ENCODE assay signal across 16 cellular contexts in the genomic region with DNA sequence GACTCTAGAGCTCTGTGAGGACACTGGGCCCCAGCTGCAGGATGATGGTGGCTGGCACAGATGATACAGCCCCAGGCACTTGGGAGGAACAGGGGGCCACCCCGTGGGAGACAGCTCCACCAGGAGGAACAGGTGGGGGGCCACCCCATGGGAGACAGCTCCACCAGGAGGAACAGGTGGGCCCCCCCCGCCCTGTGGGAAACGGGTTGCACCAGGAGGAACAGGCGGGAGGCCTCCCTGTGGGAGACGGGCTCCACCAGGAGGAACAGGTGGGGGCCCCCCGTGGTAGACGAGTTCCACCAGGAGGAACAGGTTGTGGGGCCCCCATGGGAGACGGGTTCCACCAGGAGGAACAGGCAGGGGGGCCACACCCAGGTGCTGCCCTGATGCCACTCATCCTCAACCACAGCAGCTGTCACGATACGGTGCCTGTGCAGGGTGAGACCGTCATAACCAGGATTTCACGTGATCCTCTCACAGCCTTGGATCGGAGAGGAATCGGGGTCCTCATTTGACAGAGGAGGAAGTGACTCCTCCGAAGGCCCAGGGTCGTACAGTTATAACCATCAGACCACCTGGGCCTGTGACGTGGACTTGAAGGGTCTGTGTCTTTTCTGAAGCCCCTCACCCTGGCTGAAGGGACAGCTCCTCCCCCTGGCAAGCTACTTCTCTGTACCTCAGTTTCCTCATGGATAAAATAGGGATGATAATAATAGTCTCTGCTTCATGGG. TPM values are rescaled to one million over a fixed set of nuclear protein-coding genes. Genes with fewer than 3 reads are reported as not detected.
DNase-seq lines count a peak whose midpoint lies in the region; ATAC-seq and TF ChIP-seq lines count a peak whose summit lies in the region.
"Had no signal": no experiment of that assay in that cellular context is flagged by ENCODE, and none has a peak within 500 bp of the region (broad histone marks: within the 10 kb centered on the region; RNA-seq: fewer than 3 reads in every experiment).

No MANE protein-coding gene starts in this region.

- no peaks in the 10 kb centered on the region for H3K27me3 ChIP-seq in SJCRH30
- H3K27me3 ChIP-seq in neural cell (ENCODE audit: insufficient read depth, low read depth, low read length): no peaks in the 10 kb centered on the region
- no peaks in the 10 kb centered on the region for H3K27me3 ChIP-seq in vagina

- no peak for ATAC-seq in effector memory CD8-positive, alpha-beta T cell (replicated peaks)

- no peaks in the 10 kb centered on the region for H4K20me1 ChIP-seq in neural cell (ENCODE audit: insufficient read depth)

- H3K9me3 ChIP-seq in SJCRH30 (replicated peaks) (no peaks in the 10 kb centered on the region), neural cell (ENCODE audit: low read length) (no peaks in the 10 kb centered on the region), vagina (no peaks in the 10 kb centered on the region)
- H3K9me3 ChIP-seq: HAP-1 had no signal

- peaks cover 34% of the 10 kb centered on the region for H3K4me1 ChIP-seq in SJCRH30
- no peaks in the 10 kb centered on the region for H3K4me1 ChIP-seq in vagina
- H3K4me1 ChIP-seq: HAP-1 had no signal

- TF ChIP-seq CTCF in neural cell (IDR thresholded peaks at IDR 0.05; ENCODE audit: poor library complexity, severe bottlenecking) (no peak), vagina (IDR thresholded peaks at IDR 0.05) (no peak)

- no peaks in the 10 kb centered on the region for H3K4me1 Mint-ChIP-seq in effector memory CD8-positive, alpha-beta T cell (ENCODE audit: low read depth in 2 of 2)

- no peaks in the 10 kb centered on the region for H3K9me2 ChIP-seq in neural cell (ENCODE audit: insufficient read depth, low read length)

- no peak overlapping the region for H3K4me2 ChIP-seq in neural cell (ENCODE audit: low read length)

- no peak for TF ChIP-seq POLR2A in vagina (IDR thresholded peaks at IDR 0.05)

- TF ChIP-seq EP300 in neural cell (conservative IDR thresholded peaks at IDR 0.05; ENCODE audit: poor library complexity, severe bottlenecking): no peak

- no peak overlapping the region for H3K4me3 Mint-ChIP-seq in effector memory CD8-positive, alpha-beta T cell

- no peak overlapping the region for H3K4me3 ChIP-seq in SJCRH30
- no peak overlapping the region for H3K4me3 ChIP-seq in neural cell (ENCODE audit: low read length)
- H3K4me3 ChIP-seq in vagina: no peak overlapping the region
- H3K4me3 ChIP-seq: HAP-1 had no signal

- H3K27ac ChIP-seq in SJCRH30 (peak overlapping the region; percentile 32), neural cell (ENCODE audit: low read length) (no peak overlapping the region), vagina (no peak overlapping the region)
- H3K27ac ChIP-seq: 22Rv1 had no signal

- peaks cover 6% of the 10 kb centered on the region for H3K36me3 Mint-ChIP-seq in effector memory CD8-positive, alpha-beta T cell (ENCODE audit: insufficient read depth)

- H3K27me3 Mint-ChIP-seq in effector memory CD8-positive, alpha-beta T cell: peaks cover 24 to 53% of the 10 kb centered on the region in 2 donors

- peak; percentile 59 for DNase-seq in DMS 273 (lab: John Stamatoyannopoulos, UW; ENCODE audit: unreplicated experiment)
- DNase-seq in DMS 273 treated with DMSO at 0.1 percent for 48 hours (lab: John Stamatoyannopoulos, UW): no peak
- peak; percentile 89 for DNase-seq in SJCRH30
- peak; percentile 49 to 67 for DNase-seq in vagina (ENCODE audit: extremely low spot score in 2 of 2)
- no peak for DNase-seq in central memory CD4-positive, alpha-beta T cell
- no peak for DNase-seq in effector memory CD8-positive, alpha-beta T cell
- DNase-seq in NCI-H446 treated with DMSO at 0.1 percent for 48 hours (lab: John Stamatoyannopoulos, UW): no peak
- DNase-seq: DMS153, IMR-90, NCI-H2029, NCI-H345, NCI-H774, SHP77 had no signal

- H3K9ac ChIP-seq in neural cell (ENCODE audit: low read length): peak overlapping the region; percentile 9

- H3K79me2 ChIP-seq in neural cell (replicated peaks; ENCODE audit: insufficient read depth, low read length): no peaks in the 10 kb centered on the region

- no peak overlapping the region for H3K27ac Mint-ChIP-seq in effector memory CD8-positive, alpha-beta T cell

- intact Hi-C loops in vagina (cut with DNase I): no loop called here

- H3F3A ChIP-seq in neural cell (ENCODE audit: insufficient read depth, low read length, poor library complexity, severe bottlenecking): no peaks in the 10 kb centered on the region

- peaks cover 0 to 11% of the 10 kb centered on the region in 2 donors for H3K9me3 Mint-ChIP-seq in effector memory CD8-positive, alpha-beta T cell

- H3K36me3 ChIP-seq in SJCRH30 (no peaks in the 10 kb centered on the region), neural cell (ENCODE audit: insufficient read depth, low read length) (no peaks in the 10 kb centered on the region), vagina (no peaks in the 10 kb centered on the region)
- H3K36me3 ChIP-seq: HAP-1 had no signal

- no peak for TF ChIP-seq RAD21 in neural cell (conservative IDR thresholded peaks at IDR 0.05)

- no peak overlapping the region for H2AFZ ChIP-seq in neural cell (ENCODE audit: low read depth, low read length)

TF ChIP-seq in neural cell, 6 proteins besides CTCF, POLR2A, EP300 and RAD21:
- TF ChIP-seq MXI1 (conservative IDR thresholded peaks at IDR 0.05; ENCODE audit: poor library complexity, severe bottlenecking): no peak
- no peak for TF ChIP-seq POLR2AphosphoS5 (IDR thresholded peaks at IDR 0.05)
- TF ChIP-seq EZH2 (IDR thresholded peaks at IDR 0.05; ENCODE audit: borderline replicate concordance, insufficient read depth, low read length, poor library complexity, severe bottlenecking): no peak
- TF ChIP-seq SMC3 (conservative IDR thresholded peaks at IDR 0.05; ENCODE audit: poor library complexity): no peak
- TF ChIP-seq TAF1 (IDR thresholded peaks at IDR 0.05; ENCODE audit: low read depth): no peak
- TF ChIP-seq, protein P1, sequence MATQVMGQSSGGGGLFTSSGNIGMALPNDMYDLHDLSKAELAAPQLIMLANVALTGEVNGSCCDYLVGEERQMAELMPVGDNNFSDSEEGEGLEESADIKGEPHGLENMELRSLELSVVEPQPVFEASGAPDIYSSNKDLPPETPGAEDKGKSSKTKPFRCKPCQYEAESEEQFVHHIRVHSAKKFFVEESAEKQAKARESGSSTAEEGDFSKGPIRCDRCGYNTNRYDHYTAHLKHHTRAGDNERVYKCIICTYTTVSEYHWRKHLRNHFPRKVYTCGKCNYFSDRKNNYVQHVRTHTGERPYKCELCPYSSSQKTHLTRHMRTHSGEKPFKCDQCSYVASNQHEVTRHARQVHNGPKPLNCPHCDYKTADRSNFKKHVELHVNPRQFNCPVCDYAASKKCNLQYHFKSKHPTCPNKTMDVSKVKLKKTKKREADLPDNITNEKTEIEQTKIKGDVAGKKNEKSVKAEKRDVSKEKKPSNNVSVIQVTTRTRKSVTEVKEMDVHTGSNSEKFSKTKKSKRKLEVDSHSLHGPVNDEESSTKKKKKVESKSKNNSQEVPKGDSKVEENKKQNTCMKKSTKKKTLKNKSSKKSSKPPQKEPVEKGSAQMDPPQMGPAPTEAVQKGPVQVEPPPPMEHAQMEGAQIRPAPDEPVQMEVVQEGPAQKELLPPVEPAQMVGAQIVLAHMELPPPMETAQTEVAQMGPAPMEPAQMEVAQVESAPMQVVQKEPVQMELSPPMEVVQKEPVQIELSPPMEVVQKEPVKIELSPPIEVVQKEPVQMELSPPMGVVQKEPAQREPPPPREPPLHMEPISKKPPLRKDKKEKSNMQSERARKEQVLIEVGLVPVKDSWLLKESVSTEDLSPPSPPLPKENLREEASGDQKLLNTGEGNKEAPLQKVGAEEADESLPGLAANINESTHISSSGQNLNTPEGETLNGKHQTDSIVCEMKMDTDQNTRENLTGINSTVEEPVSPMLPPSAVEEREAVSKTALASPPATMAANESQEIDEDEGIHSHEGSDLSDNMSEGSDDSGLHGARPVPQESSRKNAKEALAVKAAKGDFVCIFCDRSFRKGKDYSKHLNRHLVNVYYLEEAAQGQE (IDR thresholded peaks at IDR 0.05; ENCODE audit: borderline replicate concordance): no peak

RNA-seq across cellular contexts. Expression of a gene that starts 49.2 kb away (rescaled TPM):
- 54.2 and 59.4 TPM in 2 replicates for total RNA-seq in SJCRH30 (2014; rRNA removed; shearing (Covaris generic))
- polyA plus RNA-seq in neural cell: 26.0 and 29.1 TPM in 2 replicates
- polyA minus RNA-seq in neural cell: 19.2 and 22.1 TPM in 2 replicates
- total RNA-seq in vagina: not detected

Comparison
In these comparisons a context has a peak if more than half of its experiments do, and no peak if none do; other contexts are left out.
1. DNase-seq: peak in DMS 273 (single experiment), SJCRH30 (2 of 2) and vagina (2 of 2); none in DMS 273 treated with DMSO at 0.1 percent for 48 hours (single experiment), central memory CD4-positive, alpha-beta T cell (single experiment), effector memory CD8-positive, alpha-beta T cell (0 of 3) and NCI-H446 treated with DMSO at 0.1 percent for 48 hours (single experiment).
2. RNA of a gene that starts 49.2 kb away (total RNA-seq): 54.2 to 59.4 TPM in SJCRH30; not detected in vagina (single experiment); every median in the first group is over 10 times any median in the second.